9 cellular contexts compared by ENCODE assay signal in the genomic region with DNA sequence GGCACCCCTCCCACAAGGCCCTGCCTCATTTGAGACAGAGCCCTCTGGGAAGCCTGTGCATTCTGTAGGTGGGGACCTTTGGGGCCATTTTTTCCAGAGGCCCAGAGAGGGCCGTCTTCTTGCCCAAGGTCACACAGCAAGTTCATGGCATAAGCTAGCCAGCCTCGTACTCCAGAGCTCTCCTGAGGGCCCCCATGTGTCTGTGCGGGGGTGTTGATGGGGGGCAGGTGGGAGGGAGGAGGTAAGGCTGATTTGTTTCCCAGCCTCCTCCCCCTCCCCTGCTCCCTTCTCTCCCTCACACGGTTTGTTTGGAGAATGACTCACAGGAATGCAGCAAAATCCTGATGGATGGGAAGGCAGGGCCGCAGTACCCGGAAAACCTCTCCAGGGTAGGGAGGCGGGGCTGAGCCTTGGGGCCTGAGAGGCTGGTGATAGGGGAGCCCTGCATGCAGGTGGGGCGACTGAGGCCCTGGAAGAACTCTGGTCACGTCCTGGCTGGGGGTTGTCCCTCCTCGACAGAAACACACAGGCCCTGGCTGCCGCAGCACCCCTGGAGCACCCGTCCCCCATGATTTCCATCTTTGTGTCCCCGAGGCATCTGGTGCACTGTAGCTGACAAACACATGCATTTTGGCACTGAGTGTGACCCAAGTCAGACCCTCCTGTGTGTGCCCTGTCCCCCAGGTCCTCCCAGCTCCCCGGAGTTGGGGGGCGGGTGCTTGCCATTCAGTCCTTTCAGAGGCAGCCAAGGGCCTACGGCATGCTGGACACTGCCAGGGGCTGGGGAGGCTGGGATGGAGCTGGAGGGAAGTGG.
DNase-seq lines count a peak whose midpoint lies in the region; ATAC-seq and TF ChIP-seq lines count a peak whose summit lies in the region.
"Had no signal": no experiment of that assay in that cellular context is flagged by ENCODE, and none has a peak within 500 bp of the region (broad histone marks: within the 10 kb centered on the region; RNA-seq: fewer than 3 reads in every experiment).

No MANE protein-coding gene starts in this region.

- TF ChIP-seq CTCF in RWPE1 (conservative IDR thresholded peaks at IDR 0.05; ENCODE audit: low read depth) = no peak

- ATAC-seq in GM21737 (IDR thresholded peaks at IDR 0.05; ENCODE audit: unreplicated experiment) = no peak
- no peak for ATAC-seq in GM21360 (IDR thresholded peaks at IDR 0.05; ENCODE audit: unreplicated experiment)

- POLR2A ChIA-PET in RWPE1 (lab: Yijun Ruan, JAX; ENCODE audit: low non-redundant PET) = no interaction called here

- CTCF ChIA-PET in RWPE1 (lab: Yijun Ruan, JAX) = interaction anchor here (0.6 to 1.4 kb wide), 2 partner anchors 63 to 971 kb away, joined by 4 to 5 read pairs; a partner anchor contains a TSS

- peak overlapping the region; percentile 89 for H3K27ac ChIP-seq in RWPE1

- DNase-seq in EH (ENCODE audit: low read depth) = peak; percentile 94
- peak; percentile 94 for DNase-seq in RWPE1 (ENCODE audit: low spot score)
- peak; percentile 78 for DNase-seq in fibroblast of peridontal ligament (ENCODE audit: extremely low read depth)
- DNase-seq in putamen (ENCODE audit: low spot score) = peak; percentile 69
- no peak for DNase-seq in CD1c-positive myeloid dendritic cell (ENCODE audit: extremely low spot score)
- DNase-seq in NK-92 treated with Interleukin-12 subunit alpha and Interleukin-12 subunit beta, amount 100 ng/mL, for 24 hours (lab: John Stamatoyannopoulos, UW) = no peak
- DNase-seq: activated naive CD4-positive, alpha-beta T cell treated with anti-CD3 and anti-CD28 coated beads, Interleukin-2, amount 50 U/mL, for 16 hours had no signal

Comparison
In these comparisons a context has a peak if more than half of its experiments do, and no peak if none do; other contexts are left out.
1. DNase-seq: peak in EH (single experiment), RWPE1 (single experiment), fibroblast of peridontal ligament (single experiment) and putamen (single experiment); none in CD1c-positive myeloid dendritic cell (single experiment) and NK-92 treated with Interleukin-12 subunit alpha and Interleukin-12 subunit beta, amount 100 ng/mL, for 24 hours (single experiment).